1 cellular context compared by ENCODE assay signal in genomic region chr7:139648941-139649425, GRCh38.
TF ChIP-seq lines count a peak whose summit lies in the region.

No MANE protein-coding gene starts in this region.

TF ChIP-seq in SK-N-SH, 30 proteins besides CTCF, POLR2A, EP300 and RAD21 (continued from another document):
- TF ChIP-seq, protein P1, sequence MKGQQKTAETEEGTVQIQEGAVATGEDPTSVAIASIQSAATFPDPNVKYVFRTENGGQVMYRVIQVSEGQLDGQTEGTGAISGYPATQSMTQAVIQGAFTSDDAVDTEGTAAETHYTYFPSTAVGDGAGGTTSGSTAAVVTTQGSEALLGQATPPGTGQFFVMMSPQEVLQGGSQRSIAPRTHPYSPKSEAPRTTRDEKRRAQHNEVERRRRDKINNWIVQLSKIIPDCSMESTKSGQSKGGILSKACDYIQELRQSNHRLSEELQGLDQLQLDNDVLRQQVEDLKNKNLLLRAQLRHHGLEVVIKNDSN (IDR thresholded peaks at IDR 0.05; ENCODE audit: borderline replicate concordance, low read depth) = no peak
- TF ChIP-seq TCF12 (IDR thresholded peaks at IDR 0.05) (no peak), TEAD4 (IDR thresholded peaks at IDR 0.05; ENCODE audit: borderline replicate concordance, insufficient read depth) (no peak), FOSL2 (IDR thresholded peaks at IDR 0.05; ENCODE audit: borderline replicate concordance, low read depth) (no peak), USF2 (IDR thresholded peaks at IDR 0.05; ENCODE audit: borderline replicate concordance, low read depth, low read length) (no peak)
